Comparison of ENCODE assay signal across 33 cellular contexts in genomic region chr12:108326254-108326750, GRCh38. TPM values are rescaled to one million over a fixed set of nuclear protein-coding genes. Genes with fewer than 3 reads are reported as not detected.
"Had no signal": no experiment of that assay in that cellular context is flagged by ENCODE, and none has a peak within 500 bp of the region (broad histone marks: within the 10 kb centered on the region; RNA-seq: fewer than 3 reads in every experiment).

No MANE protein-coding gene starts in this region.

- H3K4me1 Mint-ChIP-seq: stimulated activated memory B cell treated with anti-CD40 and anti-IgM and Interleukin-4, amounts not matched to agents 10 μg/mL and 1 μg/mL and 100 μg/mL, for 72 hours; stimulated activated naive CD8-positive, alpha-beta T cell treated with anti-CD3 and anti-CD28 coated beads, Interleukin-15, amount 100 ng/mL, for 72 hours had no signal

- H3K4me3 ChIP-seq: colonic mucosa, dorsolateral prefrontal cortex, heart left ventricle, ovary, prostate gland, skin epidermis, upper lobe of left lung, vagina had no signal

- H3K36me3 Mint-ChIP-seq: activated naive CD8-positive, alpha-beta T cell; naive thymus-derived CD8-positive, alpha-beta T cell; stimulated activated memory B cell treated with anti-CD40 and anti-IgM and Interleukin-4, amounts not matched to agents 10 μg/mL and 1 μg/mL and 100 μg/mL, for 72 hours had no signal

- DNase-seq: activated CD4-positive, alpha-beta T cell treated with anti-CD3 and anti-CD28 coated beads for 4 hours; activated CD4-positive, alpha-beta T cell treated with anti-CD3 and anti-CD28 coated beads, Interleukin-2, amount 50 U/mL, for 4 hours; activated effector memory CD4-positive, alpha-beta T cell treated with Interleukin-2 at 50 U/mL for 16 hours; activated naive CD4-positive, alpha-beta T cell treated with Interleukin-2 at 50 U/mL for 16 hours; activated T-cell treated with anti-CD3 and anti-CD28 coated beads for 4 hours; activated T-cell treated with anti-CD3 and anti-CD28 coated beads, Interleukin-2, amount 50 U/mL, for 72 hours; anterior cingulate cortex; colonic mucosa; dorsolateral prefrontal cortex; effector memory CD4-positive, alpha-beta T cell; erythroblast; heart left ventricle; hypothalamus; midbrain; naive thymus-derived CD8-positive, alpha-beta T cell; ovary; retina; stimulated activated CD4-positive, alpha-beta T cell treated with anti-CD3 and anti-CD28 coated beads, Interleukin-1b, Interleukin-23, amount 100 ng/mL, for 48 hours; stimulated activated CD4-positive, alpha-beta T cell treated with anti-CD3 and anti-CD28 coated beads, Interleukin-4, amount 100 ng/mL, for 4 hours; stimulated activated CD8-positive, alpha-beta memory T cell treated with anti-CD3 and anti-CD28 coated beads, Interleukin-4, amount 100 ng/mL, for 48 hours; stimulated activated naive CD8-positive, alpha-beta T cell treated with anti-CD3 and anti-CD28 coated beads, Interleukin-15, amount 100 ng/mL, for 72 hours; substantia nigra; upper lobe of left lung had no signal

- H3K27ac Mint-ChIP-seq: activated naive CD8-positive, alpha-beta T cell; activated T-cell treated with anti-CD3 and anti-CD28 coated beads, Interleukin-2, amount 50 U/mL, for 72 hours; stimulated activated memory B cell treated with anti-CD40 and anti-IgM and Interleukin-4, amounts not matched to agents 10 μg/mL and 1 μg/mL and 100 μg/mL, for 72 hours had no signal

- H3K36me3 ChIP-seq: colonic mucosa, ovary, prostate gland, vagina had no signal

- H3K4me1 ChIP-seq: colonic mucosa, prostate gland had no signal

- H3K27me3 ChIP-seq: colonic mucosa, dorsolateral prefrontal cortex, heart left ventricle, ovary, upper lobe of left lung, vagina had no signal

- H3K27me3 Mint-ChIP-seq: central memory CD8-positive, alpha-beta T cell had no signal

- H3K9me3 Mint-ChIP-seq: central memory CD8-positive, alpha-beta T cell; naive thymus-derived CD8-positive, alpha-beta T cell; stimulated activated memory B cell treated with anti-CD40 and anti-IgM and Interleukin-4, amounts not matched to agents 10 μg/mL and 1 μg/mL and 100 μg/mL, for 72 hours; stimulated activated naive CD8-positive, alpha-beta T cell treated with anti-CD3 and anti-CD28 coated beads, Interleukin-15, amount 100 ng/mL, for 72 hours had no signal

- H3K4me3 Mint-ChIP-seq: activated naive CD8-positive, alpha-beta T cell; activated T-cell treated with anti-CD3 and anti-CD28 coated beads, Interleukin-2, amount 50 U/mL, for 72 hours; naive thymus-derived CD8-positive, alpha-beta T cell; stimulated activated memory B cell treated with anti-CD40 and anti-IgM and Interleukin-4, amounts not matched to agents 10 μg/mL and 1 μg/mL and 100 μg/mL, for 72 hours; stimulated activated naive CD8-positive, alpha-beta T cell treated with anti-CD3 and anti-CD28 coated beads, Interleukin-15, amount 100 ng/mL, for 72 hours had no signal

- H3K9me3 ChIP-seq: colonic mucosa, ovary, prostate gland, upper lobe of left lung, vagina had no signal

- H3K27ac ChIP-seq: colonic mucosa, ovary, prostate gland, skin epidermis, vagina had no signal

- ATAC-seq: activated T-cell treated with anti-CD3 and anti-CD28 coated beads, Interleukin-2, amount 50 U/mL, for 72 hours; heart left ventricle; naive thymus-derived CD8-positive, alpha-beta T cell; sciatic nerve; stimulated activated memory B cell treated with anti-CD40 and anti-IgM and Interleukin-4, amounts not matched to agents 10 μg/mL and 1 μg/mL and 100 μg/mL, for 72 hours; stimulated activated naive CD8-positive, alpha-beta T cell treated with anti-CD3 and anti-CD28 coated beads, Interleukin-15, amount 100 ng/mL, for 72 hours had no signal

RNA-seq across cellular contexts. Expression of gene CMKLR1, which starts 12.8 kb away (rescaled TPM):
- total RNA-seq: activated T-cell treated with anti-CD3 and anti-CD28 coated beads, Interleukin-2, amount 50 U/mL, for 72 hours; bronchial epithelial cell; fibroblast of lung; T-helper 1 cell treated with Interleukin-12 subunit alpha and Interleukin-12 subunit beta and Interleukin-4 antibody, amounts not matched to agents 30 ng/mL and 1 ng/mL, for 36 hours had no signal
